In genomic region chr1:166740668-166741276, GRCh38 we compare ENCODE assay signal across 24 cellular contexts.
DNase-seq lines count a peak whose midpoint lies in the region; ATAC-seq and TF ChIP-seq lines count a peak whose summit lies in the region.
"Had no signal": no experiment of that assay in that cellular context is flagged by ENCODE, and none has a peak within 500 bp of the region (broad histone marks: within the 10 kb centered on the region; RNA-seq: fewer than 3 reads in every experiment).

No MANE protein-coding gene starts in this region.

- H3K27ac ChIP-seq in right cardiac atrium (ENCODE audit: low read length) (no peak overlapping the region), heart left ventricle (no peak overlapping the region), thyroid gland (no peak overlapping the region)
- H3K27ac ChIP-seq: 22Rv1; BLaER1 treated with 17β-estradiol and CSF1 and Interleukin-3, amounts not matched to agents 10 nM and 100 nM; GM23248; SK-N-MC had no signal

- peaks cover 3% of the 10 kb centered on the region for H3K9me3 ChIP-seq in right cardiac atrium (ENCODE audit: control insufficient read depth, low read length)
- peaks cover 0 to 20% (median 9%) of the 10 kb centered on the region in 12 donors for H3K9me3 ChIP-seq in heart left ventricle
- H3K9me3 ChIP-seq in thyroid gland = no peaks in the 10 kb centered on the region

- no peaks in the 10 kb centered on the region for H3K36me3 ChIP-seq in heart left ventricle
- no peaks in the 10 kb centered on the region for H3K36me3 ChIP-seq in thyroid gland
- H3K36me3 ChIP-seq: BLaER1 treated with 17β-estradiol and CSF1 and Interleukin-3, amounts not matched to agents 10 nM and 100 nM had no signal

- POLR2A ChIA-PET in WTC11 (lab: Charles Lee) = interaction anchor here (0.5 kb wide), 1 partner anchor 884 kb away, joined by 3 read pairs; no protein-coding TSS in a partner anchor

- TF ChIP-seq POLR2A in heart left ventricle (IDR thresholded peaks at IDR 0.05) (no peak), thyroid gland (IDR thresholded peaks at IDR 0.05) (no peak)

- ATAC-seq in right cardiac atrium (peak; percentile 70 to 87), heart left ventricle (no peak), WTC11 (peak; percentile 78), GM19324 (IDR thresholded peaks at IDR 0.05; ENCODE audit: low FRiP score, unreplicated experiment) (no peak), HG02571 (IDR thresholded peaks at IDR 0.05; ENCODE audit: unreplicated experiment) (no peak)
- ATAC-seq: CD8-positive, alpha-beta T cell; HCT116; PC-3 had no signal

- WGBS in right cardiac atrium = 69% methylated on average over 3 of the region's 3 CpGs
- 64 to 75% (median 70%) methylated on average over 3 of the region's 3 CpGs for WGBS in heart left ventricle, 4 donors
- 54 to 60% methylated on average over 3 of the region's 3 CpGs for WGBS in thyroid gland, 2 donors

- H3K36me3 Mint-ChIP-seq in WTC11 = peaks cover 8% of the 10 kb centered on the region
- H3K36me3 Mint-ChIP-seq: CD8-positive, alpha-beta T cell had no signal

- peak; percentile 4 for DNase-seq in SIG-M5 treated with dmso at 0.1 percent for 504 hours (lab: John Stamatoyannopoulos, UW; ENCODE audit: unreplicated experiment)
- DNase-seq in SIG-M5 (lab: John Stamatoyannopoulos, UW) = no peak
- DNase-seq in right cardiac atrium = no peak
- DNase-seq in heart left ventricle = no peak
- no peak for DNase-seq in WTC11 (ENCODE audit: low spot score)
- peak; percentile 12 to 15 for DNase-seq in thyroid gland
- DNase-seq: CD8-positive, alpha-beta T cell; DMS153; GM23248; MM.1S; NCI-H1105; NCI-H1694; NCI-H2081; NCI-H2171; NCI-H446; NCI-H526; PC-3; Right ventricle myocardium superior had no signal

- H3K27ac Mint-ChIP-seq in WTC11 = no peak overlapping the region
- H3K27ac Mint-ChIP-seq: CD8-positive, alpha-beta T cell had no signal

- H3K4me1 ChIP-seq in right cardiac atrium (ENCODE audit: control insufficient read depth, insufficient read depth, low read length) = no peaks in the 10 kb centered on the region
- no peaks in the 10 kb centered on the region for H3K4me1 ChIP-seq in heart left ventricle
- no peaks in the 10 kb centered on the region for H3K4me1 ChIP-seq in thyroid gland
- H3K4me1 ChIP-seq: BLaER1 treated with 17β-estradiol and CSF1 and Interleukin-3, amounts not matched to agents 10 nM and 100 nM had no signal

- TF ChIP-seq CTCF in heart left ventricle (IDR thresholded peaks at IDR 0.05) (no peak), WTC11 (IDR thresholded peaks at IDR 0.05) (no peak), thyroid gland (IDR thresholded peaks at IDR 0.05) (no peak)

- peaks cover 5% of the 10 kb centered on the region; the same call in 1 of the 2 replicates for H3K4me1 Mint-ChIP-seq in WTC11

- H3K27me3 Mint-ChIP-seq in WTC11 (ENCODE audit: low read depth) = no peaks in the 10 kb centered on the region

- CTCF ChIA-PET in WTC11 (lab: Charles Lee) = no interaction called here

- H3K4me3 ChIP-seq in right cardiac atrium (ENCODE audit: low read length) = no peak overlapping the region
- no peak overlapping the region for H3K4me3 ChIP-seq in heart left ventricle
- no peak overlapping the region for H3K4me3 ChIP-seq in thyroid gland (replicated peaks in 1 of 3)
- H3K4me3 ChIP-seq: BLaER1 treated with 17β-estradiol and CSF1 and Interleukin-3, amounts not matched to agents 10 nM and 100 nM; GM23248; SK-N-MC had no signal

- H3K27me3 ChIP-seq in right cardiac atrium (ENCODE audit: control insufficient read depth, insufficient read depth) (no peaks in the 10 kb centered on the region), heart left ventricle (no peaks in the 10 kb centered on the region), thyroid gland (no peaks in the 10 kb centered on the region)
- H3K27me3 ChIP-seq: BLaER1 treated with 17β-estradiol and CSF1 and Interleukin-3, amounts not matched to agents 10 nM and 100 nM had no signal

- peaks cover 18% of the 10 kb centered on the region for H3K9me3 Mint-ChIP-seq in WTC11

- intact Hi-C loops in right cardiac atrium (cut with DNase I) = no loop called here
- intact Hi-C loops in heart left ventricle (cut with DNase I) = no loop called here
- intact Hi-C loops in thyroid gland (cut with DNase I) = no loop called here

- H3K4me3 Mint-ChIP-seq in WTC11 = no peak overlapping the region
- H3K4me3 Mint-ChIP-seq: CD8-positive, alpha-beta T cell had no signal

TF ChIP-seq in WTC11, 78 proteins besides CTCF, POLR2A, EP300 and RAD21 (continues in another document):
- TF ChIP-seq GTF2I (CRISPR knock-in tag; conservative IDR thresholded peaks at IDR 0.05) (no peak), ATF2 (CRISPR knock-in tag; IDR thresholded peaks at IDR 0.05; ENCODE audit: borderline replicate concordance, low read depth) (no peak), HMGA2 (CRISPR knock-in tag; IDR thresholded peaks at IDR 0.05) (no peak), ZNF317 (CRISPR knock-in tag; IDR thresholded peaks at IDR 0.05; ENCODE audit: borderline replicate concordance, low read depth) (no peak), E2F4 (CRISPR knock-in tag; IDR thresholded peaks at IDR 0.05; ENCODE audit: borderline replicate concordance, low read depth) (no peak), JUN (CRISPR knock-in tag; IDR thresholded peaks at IDR 0.05) (no peak), RELA (CRISPR knock-in tag; IDR thresholded peaks at IDR 0.05; ENCODE audit: borderline replicate concordance) (no peak)
- TF ChIP-seq, protein P1, sequence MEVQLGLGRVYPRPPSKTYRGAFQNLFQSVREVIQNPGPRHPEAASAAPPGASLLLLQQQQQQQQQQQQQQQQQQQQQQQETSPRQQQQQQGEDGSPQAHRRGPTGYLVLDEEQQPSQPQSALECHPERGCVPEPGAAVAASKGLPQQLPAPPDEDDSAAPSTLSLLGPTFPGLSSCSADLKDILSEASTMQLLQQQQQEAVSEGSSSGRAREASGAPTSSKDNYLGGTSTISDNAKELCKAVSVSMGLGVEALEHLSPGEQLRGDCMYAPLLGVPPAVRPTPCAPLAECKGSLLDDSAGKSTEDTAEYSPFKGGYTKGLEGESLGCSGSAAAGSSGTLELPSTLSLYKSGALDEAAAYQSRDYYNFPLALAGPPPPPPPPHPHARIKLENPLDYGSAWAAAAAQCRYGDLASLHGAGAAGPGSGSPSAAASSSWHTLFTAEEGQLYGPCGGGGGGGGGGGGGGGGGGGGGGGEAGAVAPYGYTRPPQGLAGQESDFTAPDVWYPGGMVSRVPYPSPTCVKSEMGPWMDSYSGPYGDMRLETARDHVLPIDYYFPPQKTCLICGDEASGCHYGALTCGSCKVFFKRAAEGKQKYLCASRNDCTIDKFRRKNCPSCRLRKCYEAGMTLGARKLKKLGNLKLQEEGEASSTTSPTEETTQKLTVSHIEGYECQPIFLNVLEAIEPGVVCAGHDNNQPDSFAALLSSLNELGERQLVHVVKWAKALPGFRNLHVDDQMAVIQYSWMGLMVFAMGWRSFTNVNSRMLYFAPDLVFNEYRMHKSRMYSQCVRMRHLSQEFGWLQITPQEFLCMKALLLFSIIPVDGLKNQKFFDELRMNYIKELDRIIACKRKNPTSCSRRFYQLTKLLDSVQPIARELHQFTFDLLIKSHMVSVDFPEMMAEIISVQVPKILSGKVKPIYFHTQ (CRISPR knock-in tag; IDR thresholded peaks at IDR 0.05) = no peak
- TF ChIP-seq, protein P2, sequence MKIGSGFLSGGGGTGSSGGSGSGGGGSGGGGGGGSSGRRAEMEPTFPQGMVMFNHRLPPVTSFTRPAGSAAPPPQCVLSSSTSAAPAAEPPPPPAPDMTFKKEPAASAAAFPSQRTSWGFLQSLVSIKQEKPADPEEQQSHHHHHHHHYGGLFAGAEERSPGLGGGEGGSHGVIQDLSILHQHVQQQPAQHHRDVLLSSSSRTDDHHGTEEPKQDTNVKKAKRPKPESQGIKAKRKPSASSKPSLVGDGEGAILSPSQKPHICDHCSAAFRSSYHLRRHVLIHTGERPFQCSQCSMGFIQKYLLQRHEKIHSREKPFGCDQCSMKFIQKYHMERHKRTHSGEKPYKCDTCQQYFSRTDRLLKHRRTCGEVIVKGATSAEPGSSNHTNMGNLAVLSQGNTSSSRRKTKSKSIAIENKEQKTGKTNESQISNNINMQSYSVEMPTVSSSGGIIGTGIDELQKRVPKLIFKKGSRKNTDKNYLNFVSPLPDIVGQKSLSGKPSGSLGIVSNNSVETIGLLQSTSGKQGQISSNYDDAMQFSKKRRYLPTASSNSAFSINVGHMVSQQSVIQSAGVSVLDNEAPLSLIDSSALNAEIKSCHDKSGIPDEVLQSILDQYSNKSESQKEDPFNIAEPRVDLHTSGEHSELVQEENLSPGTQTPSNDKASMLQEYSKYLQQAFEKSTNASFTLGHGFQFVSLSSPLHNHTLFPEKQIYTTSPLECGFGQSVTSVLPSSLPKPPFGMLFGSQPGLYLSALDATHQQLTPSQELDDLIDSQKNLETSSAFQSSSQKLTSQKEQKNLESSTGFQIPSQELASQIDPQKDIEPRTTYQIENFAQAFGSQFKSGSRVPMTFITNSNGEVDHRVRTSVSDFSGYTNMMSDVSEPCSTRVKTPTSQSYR (CRISPR knock-in tag; IDR thresholded peaks at IDR 0.05) = no peak

Comparison
In these comparisons a context has a peak if more than half of its experiments do, and no peak if none do; other contexts are left out.
1. DNase-seq: peak in SIG-M5 treated with dmso at 0.1 percent for 504 hours (single experiment) and thyroid gland (2 of 2); none in SIG-M5 (single experiment), right cardiac atrium (0 of 3), heart left ventricle (0 of 5) and WTC11 (single experiment).
2. ATAC-seq: peak in right cardiac atrium (2 of 2) and WTC11 (single experiment); none in heart left ventricle (0 of 4), GM19324 (single experiment) and HG02571 (single experiment).